25 cellular contexts compared by ENCODE assay signal in the genomic region with DNA sequence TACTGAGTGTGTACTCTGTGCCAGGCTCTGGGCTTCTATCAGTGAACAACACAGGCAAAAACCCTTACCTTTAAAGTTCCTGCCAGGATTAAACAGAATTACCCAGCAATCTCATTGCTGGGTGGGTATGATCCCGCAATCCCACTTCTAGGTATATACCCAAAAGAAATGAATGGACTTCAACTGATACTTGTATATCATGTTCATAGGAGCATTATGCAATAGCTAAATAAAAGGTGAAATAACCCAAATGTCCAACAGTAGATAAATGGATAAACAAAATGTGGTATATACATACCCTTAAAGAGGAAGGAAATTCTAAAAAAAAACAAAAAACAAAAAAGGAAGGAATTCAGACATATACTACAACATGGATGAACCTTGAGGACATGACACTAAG. TPM values are rescaled to one million over a fixed set of nuclear protein-coding genes. Genes with fewer than 3 reads are reported as not detected.
"Had no signal": no experiment of that assay in that cellular context is flagged by ENCODE, and none has a peak within 500 bp of the region (broad histone marks: within the 10 kb centered on the region; RNA-seq: fewer than 3 reads in every experiment).

No MANE protein-coding gene starts in this region.

- H3K9me3 Mint-ChIP-seq: activated CD4-positive, alpha-beta T cell treated with anti-CD3 and anti-CD28 coated beads, Interleukin-2, amount 10 ng/mL, durations not matched to agents 24 days and 14 days; activated naive CD4-positive, alpha-beta T cell treated with anti-CD3 and anti-CD28 coated beads, Interleukin-2, amount 50 U/mL, for 24 hours; activated naive CD8-positive, alpha-beta T cell treated with anti-CD3 and anti-CD28 coated beads, Interleukin-2, amount 10 ng/mL, durations not matched to agents 7 days and 5 days; activated T-cell treated with anti-CD3 and anti-CD28 coated beads, Interleukin-2, amount 50 U/mL, for 24 hours; activated T-helper 2 cell treated with anti-CD3 and anti-CD28 coated beads, Interferon-gamma antibody, Interleukin-2, Interleukin-4, amounts not matched to agents 10 μg/mL and 5 μg/mL and 100 μg/mL, durations not matched to agents 14 hours and 24 hours and 36 hours; T-helper 1 cell treated with Interleukin-12 subunit alpha and Interleukin-12 subunit beta and Interleukin-4 antibody, amounts not matched to agents 30 μg/mL and 1 μg/mL, for 36 hours; T-helper 2 cell treated with Interferon-gamma antibody and Interleukin-4, amounts not matched to agents 5 μg/mL and 100 μg/mL, for 36 hours had no signal

- DNase-seq: activated CD4-positive, alpha-beta T cell treated with anti-CD3 and anti-CD28 coated beads, Interleukin-2, amount 10 ng/mL, durations not matched to agents 24 days and 14 days; activated CD4-positive, alpha-beta T cell treated with anti-CD3 and anti-CD28 coated beads, Interleukin-2, amount 50 U/mL, for 4 hours; activated CD8-positive, alpha-beta T cell treated with anti-CD3 and anti-CD28 coated beads, Interleukin-2, amount 10 ng/mL, durations not matched to agents 7 days and 5 days; activated gamma-delta T cell; activated naive CD4-positive, alpha-beta T cell treated with Interleukin-2 at 50 U/mL for 16 hours; activated naive CD8-positive, alpha-beta T cell treated with anti-CD3 and anti-CD28 coated beads, Interleukin-2, amount 10 ng/mL, durations not matched to agents 7 days and 5 days; activated T-cell treated with anti-CD3 and anti-CD28 coated beads, Interleukin-2, amount 50 U/mL, for 24 hours; amygdala; NCI-H1048; NCI-H1105 treated with DMSO at 0.1 percent for 48 hours; NCI-H1436; NCI-H1694; NCI-H2029; NCI-H345; NCI-H524 treated with DMSO at 0.1 percent for 48 hours; PC-9; SHP77; SK-N-SH had no signal

- H3K4me3 Mint-ChIP-seq: activated CD4-positive, alpha-beta T cell treated with anti-CD3 and anti-CD28 coated beads, Interleukin-2, amount 10 ng/mL, durations not matched to agents 24 days and 14 days; activated CD8-positive, alpha-beta T cell treated with anti-CD3 and anti-CD28 coated beads, Interleukin-2, amount 10 ng/mL, durations not matched to agents 7 days and 5 days; activated naive CD4-positive, alpha-beta T cell treated with anti-CD3 and anti-CD28 coated beads, Interleukin-2, amount 50 U/mL, for 24 hours; activated naive CD8-positive, alpha-beta T cell treated with anti-CD3 and anti-CD28 coated beads, Interleukin-2, amount 10 ng/mL, durations not matched to agents 7 days and 5 days; activated T-cell treated with anti-CD3 and anti-CD28 coated beads, Interleukin-2, amount 50 U/mL, for 24 hours; T-helper 1 cell treated with Interleukin-12 subunit alpha and Interleukin-12 subunit beta and Interleukin-4 antibody, amounts not matched to agents 30 μg/mL and 1 μg/mL, for 36 hours; T-helper 2 cell treated with Interferon-gamma antibody and Interleukin-4, amounts not matched to agents 5 μg/mL and 100 μg/mL, for 36 hours had no signal

- H3K27me3 ChIP-seq: ascending aorta, cardiac muscle cell, SJCRH30 had no signal

- H3K4me3 ChIP-seq: ascending aorta, cardiac muscle cell, PC-9, SJCRH30 had no signal

- ATAC-seq: activated CD8-positive, alpha-beta T cell treated with anti-CD3 and anti-CD28 coated beads, Interleukin-2, amount 10 ng/mL, durations not matched to agents 7 days and 5 days had no signal

- H3K9me3 ChIP-seq: ascending aorta, SJCRH30, SK-N-SH had no signal

- H3K9me2 ChIP-seq: SK-N-SH had no signal

- H3K27me3 Mint-ChIP-seq: activated CD4-positive, alpha-beta T cell treated with anti-CD3 and anti-CD28 coated beads, Interleukin-2, amount 10 ng/mL, durations not matched to agents 24 days and 14 days; activated naive CD4-positive, alpha-beta T cell treated with anti-CD3 and anti-CD28 coated beads, Interleukin-2, amount 50 U/mL, for 24 hours; activated naive CD8-positive, alpha-beta T cell treated with anti-CD3 and anti-CD28 coated beads, Interleukin-2, amount 10 ng/mL, durations not matched to agents 7 days and 5 days; activated T-cell treated with anti-CD3 and anti-CD28 coated beads, Interleukin-2, amount 50 U/mL, for 24 hours had no signal

- H3K4me2 ChIP-seq: PC-9, SK-N-SH had no signal

- H3K27ac Mint-ChIP-seq: activated CD4-positive, alpha-beta T cell treated with anti-CD3 and anti-CD28 coated beads, Interleukin-2, amount 10 ng/mL, durations not matched to agents 24 days and 14 days; activated CD8-positive, alpha-beta T cell treated with anti-CD3 and anti-CD28 coated beads, Interleukin-2, amount 10 ng/mL, durations not matched to agents 7 days and 5 days; activated naive CD4-positive, alpha-beta T cell treated with anti-CD3 and anti-CD28 coated beads, Interleukin-2, amount 50 U/mL, for 24 hours; activated naive CD8-positive, alpha-beta T cell treated with anti-CD3 and anti-CD28 coated beads, Interleukin-2, amount 10 ng/mL, durations not matched to agents 7 days and 5 days; activated T-cell treated with anti-CD3 and anti-CD28 coated beads, Interleukin-2, amount 50 U/mL, for 24 hours; activated T-helper 2 cell treated with anti-CD3 and anti-CD28 coated beads, Interferon-gamma antibody, Interleukin-2, Interleukin-4, amounts not matched to agents 10 μg/mL and 5 μg/mL and 100 μg/mL, durations not matched to agents 14 hours and 24 hours and 36 hours; T-helper 1 cell treated with Interleukin-12 subunit alpha and Interleukin-12 subunit beta and Interleukin-4 antibody, amounts not matched to agents 30 μg/mL and 1 μg/mL, for 36 hours; T-helper 2 cell treated with Interferon-gamma antibody and Interleukin-4, amounts not matched to agents 5 μg/mL and 100 μg/mL, for 36 hours had no signal

- H2AFZ ChIP-seq: PC-9 had no signal

- H3K27ac ChIP-seq: ascending aorta, cardiac muscle cell, PC-9, SJCRH30 had no signal

- H3K4me1 ChIP-seq: ascending aorta had no signal

- H3K9ac ChIP-seq: SK-N-SH had no signal

- H3K36me3 ChIP-seq: ascending aorta, cardiac muscle cell, SJCRH30 had no signal

RNA-seq across cellular contexts. Expression of gene SMAGP, which starts 16.9 kb away (rescaled TPM):
- total RNA-seq: activated T-helper 2 cell treated with anti-CD3 and anti-CD28 coated beads, Interferon-gamma antibody, Interleukin-2, Interleukin-4, amounts not matched to agents 10 μg/mL and 5 μg/mL and 100 μg/mL, durations not matched to agents 14 hours and 24 hours and 36 hours had no signal
